In genomic region chr3:25604107-25604805, GRCh38 we compare ENCODE assay signal across 9 cellular contexts.
A peak's percentile ranks its signal among the peaks of the same experiment; 100 is the strongest.
DNase-seq lines count a peak whose midpoint lies in the region; ATAC-seq and TF ChIP-seq lines count a peak whose summit lies in the region.
"Had no signal": no experiment of that assay in that cellular context is flagged by ENCODE, and none has a peak within 500 bp of the region (broad histone marks: within the 10 kb centered on the region; RNA-seq: fewer than 3 reads in every experiment).

No MANE protein-coding gene starts in this region.

- DNase-seq in CD1c-positive myeloid dendritic cell (ENCODE audit: extremely low spot score), result peak; percentile 84
- DNase-seq in HS-27A (ENCODE audit: low read depth), result peak; percentile 47
- peak; percentile 71 for DNase-seq in mammary epithelial cell
- no peak for DNase-seq in mesothelial cell of epicardium (ENCODE audit: low spot score in 2 of 2, unreplicated experiment in 2 of 2)
- no peak for DNase-seq in ascending aorta (ENCODE audit: low spot score in 2 of 2)
- no peak for DNase-seq in NCI-H2029 treated with DMSO at 0.1 percent for 48 hours (lab: John Stamatoyannopoulos, UW)
- DNase-seq in posterior cingulate gyrus, result no peak

- no peaks in the 10 kb centered on the region for H3K27me3 Mint-ChIP-seq in mesothelial cell of epicardium (ENCODE audit: low read depth)

- dilution Hi-C loops in mammary epithelial cell (cut with HindIII; ENCODE audit: low sequenced_read_pairs), result no loop called here

- ATAC-seq in HG03045 (IDR thresholded peaks at IDR 0.05; ENCODE audit: unreplicated experiment), result no peak

- H3K27ac ChIP-seq in mammary epithelial cell (ENCODE audit: insufficient read depth, low read depth, low read length) (no peak overlapping the region), ascending aorta (peak overlapping the region in 1 of 2 donors; percentile 20)

- no peaks in the 10 kb centered on the region for H3K27me3 ChIP-seq in mammary epithelial cell (ENCODE audit: insufficient read depth, low read length)
- H3K27me3 ChIP-seq in ascending aorta, result no peaks in the 10 kb centered on the region

- TF ChIP-seq CTCF in mammary epithelial cell (conservative IDR thresholded peaks at IDR 0.05 in 1 of 2, IDR thresholded peaks at IDR 0.05 in 1 of 2; ENCODE audit: extremely low read depth in 1 of 2, insufficient read depth in 1 of 2, low read depth in 1 of 2, low read length in 2 of 2), result no peak
- TF ChIP-seq CTCF in mesothelial cell of epicardium (IDR thresholded peaks at IDR 0.05; ENCODE audit: unreplicated experiment), result no peak
- TF ChIP-seq CTCF in ascending aorta (IDR thresholded peaks at IDR 0.05), result no peak

- no TSS peak for BruUV-seq in mammary epithelial cell (replicated peaks; lab: Mats Ljungman, UMichigan)

- H3K36me3 Mint-ChIP-seq in mesothelial cell of epicardium, result peaks cover 43% of the 10 kb centered on the region

- H3K4me3 Mint-ChIP-seq in mesothelial cell of epicardium, result no peak overlapping the region
- H3K4me3 Mint-ChIP-seq: neural crest cell had no signal

- CTCF ChIA-PET in mammary epithelial cell (lab: Charles Lee; ENCODE audit: low non-redundant PET), result interaction anchor here (0.6 kb wide), 1 partner anchor 583 kb away, joined by 4 read pairs; no protein-coding TSS in a partner anchor

- no peaks in the 10 kb centered on the region for H3K79me2 ChIP-seq in mammary epithelial cell (ENCODE audit: insufficient read depth, low read length)

- no peaks in the 10 kb centered on the region for H3K9me3 ChIP-seq in mammary epithelial cell (replicated peaks; ENCODE audit: insufficient read depth, low read length)
- no peaks in the 10 kb centered on the region for H3K9me3 ChIP-seq in ascending aorta

- no peak overlapping the region for H2AFZ ChIP-seq in mammary epithelial cell (ENCODE audit: low read depth, low read length)

- peaks cover 24% of the 10 kb centered on the region for H3K36me3 ChIP-seq in mammary epithelial cell (ENCODE audit: insufficient read depth, low read length)
- H3K36me3 ChIP-seq in ascending aorta, result peaks cover 24 to 54% of the 10 kb centered on the region in 2 donors

- no peaks in the 10 kb centered on the region for H3K9me3 Mint-ChIP-seq in mesothelial cell of epicardium
- H3K9me3 Mint-ChIP-seq: neural crest cell had no signal

- intact Hi-C loops in mammary epithelial cell (cut with micrococcal nuclease), result no loop called here
- intact Hi-C loops in ascending aorta (cut with DNase I), result no loop called here
- intact Hi-C loops in posterior cingulate gyrus (cut with DNase I), result no loop called here

- H3K4me1 Mint-ChIP-seq in mesothelial cell of epicardium, result peaks cover 3% of the 10 kb centered on the region
- H3K4me1 Mint-ChIP-seq: neural crest cell had no signal

- no peaks in the 10 kb centered on the region for H4K20me1 ChIP-seq in mammary epithelial cell (ENCODE audit: insufficient read depth, low read length)

- peaks cover 9% of the 10 kb centered on the region for H3K4me1 ChIP-seq in mammary epithelial cell (ENCODE audit: insufficient read depth, low read length)
- H3K4me1 ChIP-seq in ascending aorta, result peaks cover 0 to 8% of the 10 kb centered on the region in 2 donors

- peak overlapping the region; percentile 65 for H3K27ac Mint-ChIP-seq in mesothelial cell of epicardium

- no peak overlapping the region for H3K4me2 ChIP-seq in mammary epithelial cell (ENCODE audit: insufficient read depth, low read depth, low read length)

- H3K4me3 ChIP-seq in mammary epithelial cell (replicated peaks in 1 of 3; ENCODE audit: insufficient read depth in 1 of 3, low read depth in 2 of 3, low read length in 3 of 3), result no peak overlapping the region
- no peak overlapping the region for H3K4me3 ChIP-seq in ascending aorta

- 91% methylated on average over 5 of the region's 5 CpGs for WGBS in mammary epithelial cell (ENCODE audit: low coverage, missing lambda C conversion rate)

- in situ Hi-C loops in mammary epithelial cell (cut with MboI; ENCODE audit: low sequenced_read_pairs in 2 of 2), result no loop called here

- H3K9ac ChIP-seq in mammary epithelial cell (ENCODE audit: insufficient read depth, low read length), result no peak overlapping the region

Comparison
In these comparisons a context has a peak if more than half of its experiments do, and no peak if none do; other contexts are left out.
1. DNase-seq: peak in CD1c-positive myeloid dendritic cell (single experiment), HS-27A (single experiment) and mammary epithelial cell (single experiment); none in mesothelial cell of epicardium (0 of 2), ascending aorta (0 of 2), NCI-H2029 treated with DMSO at 0.1 percent for 48 hours (single experiment) and posterior cingulate gyrus (0 of 10).